Comparison of ENCODE assay signal across 8 cellular contexts in the genomic region with DNA sequence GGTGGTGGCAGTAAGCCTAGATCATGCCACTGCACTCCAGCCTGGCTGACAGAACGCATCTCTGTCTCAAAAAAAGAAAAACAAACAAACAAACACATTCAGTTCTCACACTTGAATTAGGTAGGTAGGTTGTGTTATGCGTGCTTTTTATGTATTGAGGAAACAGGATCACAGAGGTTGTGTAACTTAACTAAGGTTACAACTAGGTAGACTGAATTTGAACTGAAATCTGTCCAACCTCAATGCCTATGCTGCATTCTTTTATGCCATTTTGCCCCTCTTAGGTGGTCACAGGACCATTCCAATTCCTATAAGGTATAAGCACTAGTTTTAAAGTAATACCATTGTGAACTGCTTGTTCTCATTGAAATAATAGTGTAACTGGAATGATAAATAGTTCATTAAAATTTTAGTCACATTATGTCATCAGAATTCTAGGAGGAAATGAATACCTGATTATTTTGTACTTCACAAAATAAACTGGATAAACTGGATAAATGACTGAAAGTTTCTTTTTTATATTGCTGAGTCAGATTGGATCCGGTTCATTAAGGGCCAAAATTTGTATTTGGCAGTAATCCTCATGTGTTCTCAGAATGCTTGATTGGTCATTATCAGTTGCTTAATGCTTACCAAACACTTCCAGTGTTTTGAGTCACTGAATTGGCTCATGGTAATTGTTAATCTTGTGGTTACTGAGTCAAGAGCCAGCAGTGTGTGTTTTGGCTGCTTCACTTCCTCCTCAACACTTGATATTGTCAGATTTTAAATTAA. TPM values are rescaled to one million over a fixed set of nuclear protein-coding genes. Genes with fewer than 3 reads are reported as not detected.
DNase-seq lines count a peak whose midpoint lies in the region; ATAC-seq, FAIRE-seq and TF ChIP-seq lines count a peak whose summit lies in the region.

No MANE protein-coding gene starts in this region.

- H3K9me3 ChIP-seq in AG04450 (ENCODE audit: control insufficient read depth, insufficient read depth, low read length): no peaks in the 10 kb centered on the region

- TF ChIP-seq CTCF in AG04450 (IDR thresholded peaks at IDR 0.05; ENCODE audit: low read depth, low read length): no peak
- no peak for TF ChIP-seq CTCF in epithelial cell of proximal tubule (conservative IDR thresholded peaks at IDR 0.05; ENCODE audit: low read depth, low read length)

- in situ Hi-C loops in SK-MEL-5 (cut with HindIII; ENCODE audit: low pct_unique_long_range_greater_than_20kb, low sequenced_read_pairs): no loop called here

- CTCF ChIA-PET in AG04450 (lab: Charles Lee): no interaction called here

- DNase-seq in AG04450 (ENCODE audit: low read depth, low spot score) (peak; percentile 45), GM18507 (ENCODE audit: extremely low spot score, insufficient read length, low read depth) (peak; percentile 56), SK-MEL-5 (ENCODE audit: low read depth, low spot score) (peak; percentile 21), epithelial cell of proximal tubule (ENCODE audit: low read depth) (peak; percentile 97), NCI-H526 treated with DMSO at 0.1 percent for 48 hours (lab: John Stamatoyannopoulos, UW) (no peak), superior temporal gyrus (ENCODE audit: extremely low spot score) (no peak)
- DNase-seq in naive thymus-derived CD8-positive, alpha-beta T cell: peak in 1 of 10 donors; percentile 22

- no peaks in the 10 kb centered on the region for H3K9me3 Mint-ChIP-seq in naive thymus-derived CD8-positive, alpha-beta T cell

- peak; percentile 96 for ATAC-seq in HG03460 (IDR thresholded peaks at IDR 0.05; ENCODE audit: unreplicated experiment)
- peak; percentile 70 to 88 for ATAC-seq in naive thymus-derived CD8-positive, alpha-beta T cell

- no peaks in the 10 kb centered on the region for H3K27me3 ChIP-seq in AG04450 (ENCODE audit: control insufficient read depth, insufficient read depth, low read length)

- peaks cover 8 to 58% (median 51%) of the 10 kb centered on the region in 4 donors for H3K4me1 Mint-ChIP-seq in naive thymus-derived CD8-positive, alpha-beta T cell

- POLR2A ChIA-PET in AG04450 (lab: Yijun Ruan, JAX): no interaction called here
- POLR2A ChIA-PET in naive thymus-derived CD8-positive, alpha-beta T cell (lab: Charles Lee): no interaction called here

- peaks cover 0 to 40% (median 7%) of the 10 kb centered on the region in 3 donors for H3K36me3 Mint-ChIP-seq in naive thymus-derived CD8-positive, alpha-beta T cell

- no peaks in the 10 kb centered on the region for H3K27me3 Mint-ChIP-seq in naive thymus-derived CD8-positive, alpha-beta T cell

- FAIRE-seq in GM18507 (lab: Jason Lieb, UNC): peak; percentile 79

- no peak overlapping the region for H3K4me3 ChIP-seq in AG04450 (ENCODE audit: low read depth, low read length)
- peak overlapping the region; percentile 30 for H3K4me3 ChIP-seq in epithelial cell of proximal tubule (ENCODE audit: low read depth, low read length)

- no peak overlapping the region for H3K27ac ChIP-seq in AG04450 (ENCODE audit: low read depth, low read length)

- peak overlapping the region in 7 of 10 donors; percentile 17 to 79 (median 36) for H3K27ac Mint-ChIP-seq in naive thymus-derived CD8-positive, alpha-beta T cell

- peak overlapping the region in 4 of 10 donors; percentile 26 to 53 (median 34) for H3K4me3 Mint-ChIP-seq in naive thymus-derived CD8-positive, alpha-beta T cell

RNA-seq across cellular contexts. Expression of gene UBAP1, which starts 7.1 kb away (rescaled TPM):
- 56.7 and 57.3 TPM in 2 replicates for polyA plus RNA-seq in AG04450 (2011; rRNA removed)
- 55.3 and 57.3 TPM in 2 replicates for polyA minus RNA-seq in AG04450 (2011; rRNA and poly(A)+ RNA removed)
- total RNA-seq in SK-MEL-5 (2014; rRNA removed; shearing (Covaris generic)): 9.8 and 11.2 TPM in 2 replicates
- polyA plus RNA-seq in SK-MEL-5 (2015; cell fraction: cytosol; rRNA removed): 21.7 and 23.7 TPM in 2 replicates
- 6.8 and 7.6 TPM in 2 replicates for polyA plus RNA-seq in SK-MEL-5 (2015; cell fraction: nucleus; rRNA removed)
- 37.4 and 49.5 TPM in 2 replicates for total RNA-seq in epithelial cell of proximal tubule
- total RNA-seq in naive thymus-derived CD8-positive, alpha-beta T cell: 10 to 100 TPM; 38.9 to 40.2 TPM
- 10 to 100 TPM; 36.3 to 48.1 (median 36.5) TPM for polyA plus RNA-seq in naive thymus-derived CD8-positive, alpha-beta T cell

RNA-seq across cellular contexts. Expression of gene DCAF12, which starts 59.5 kb away (rescaled TPM):
- 27.8 and 29.4 TPM in 2 replicates for polyA plus RNA-seq in AG04450 (2011; rRNA removed)
- 30.6 and 38.4 TPM in 2 replicates for polyA minus RNA-seq in AG04450 (2011; rRNA and poly(A)+ RNA removed)
- 14.9 and 15.2 TPM in 2 replicates for total RNA-seq in SK-MEL-5 (2014; rRNA removed; shearing (Covaris generic))
- polyA plus RNA-seq in SK-MEL-5 (2015; cell fraction: cytosol; rRNA removed): 21.4 and 28.5 TPM in 2 replicates
- polyA plus RNA-seq in SK-MEL-5 (2015; cell fraction: nucleus; rRNA removed): 13.7 and 27.2 TPM in 2 replicates
- total RNA-seq in epithelial cell of proximal tubule: 26.2 and 32.3 TPM in 2 replicates
- 10 to 100 TPM; 21.5 to 24.0 TPM for total RNA-seq in naive thymus-derived CD8-positive, alpha-beta T cell
- 10 to 100 TPM in 2 of 3 donors, 1 to 10 TPM in 1; 9.0 to 14.8 (median 13.9) TPM for polyA plus RNA-seq in naive thymus-derived CD8-positive, alpha-beta T cell

Comparison
In these comparisons a context has a peak if more than half of its experiments do, and no peak if none do; other contexts are left out.
1. DNase-seq: peak in AG04450 (single experiment), GM18507 (single experiment), SK-MEL-5 (single experiment) and epithelial cell of proximal tubule (single experiment); none in NCI-H526 treated with DMSO at 0.1 percent for 48 hours (single experiment) and superior temporal gyrus (single experiment).